ENCODE assay signal across 8 cellular contexts in the genomic region with DNA sequence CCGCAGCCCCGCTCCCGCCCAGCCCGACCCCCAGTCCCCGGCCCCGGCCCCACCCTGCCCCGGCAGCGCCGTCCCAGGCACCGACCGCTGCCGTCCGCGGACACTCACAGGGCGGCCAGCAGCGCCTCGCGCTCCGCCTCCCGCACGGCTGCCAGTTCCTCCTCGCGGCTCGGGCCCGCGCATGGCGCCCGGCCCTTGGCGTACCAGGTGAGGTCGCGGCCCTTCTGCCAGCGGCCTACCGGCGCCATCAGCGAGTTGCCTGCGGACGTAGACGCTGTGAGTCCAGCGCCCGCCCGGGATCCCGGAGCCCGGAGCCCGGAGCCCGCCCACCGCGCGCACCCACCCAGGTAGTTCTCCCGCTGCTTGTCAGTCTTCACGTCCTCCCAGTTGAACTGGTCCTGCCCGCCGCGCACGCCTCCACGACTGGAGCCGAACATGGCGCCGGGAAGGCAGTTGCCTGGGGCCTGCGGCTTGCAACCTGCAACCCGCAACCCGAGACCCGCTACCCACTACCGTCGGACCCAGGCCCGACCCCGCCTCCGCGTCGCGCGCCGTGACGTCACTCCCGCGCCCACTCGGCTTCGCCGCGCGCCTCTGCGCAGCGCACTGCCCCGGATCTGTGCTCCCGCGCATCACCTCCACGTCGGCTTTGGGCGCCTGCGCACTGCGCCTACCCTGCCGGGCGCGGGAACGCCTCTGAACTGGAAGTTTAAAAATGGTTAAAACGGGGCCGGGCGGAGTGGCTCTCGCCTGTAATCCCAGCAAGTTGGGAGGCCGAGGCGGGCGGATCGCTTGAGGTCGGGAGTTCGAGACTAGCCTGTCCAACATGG. TPM values are rescaled to one million over a fixed set of nuclear protein-coding genes. Genes with fewer than 3 reads are reported as not detected.
DNase-seq lines count a peak whose midpoint lies in the region; ATAC-seq and TF ChIP-seq lines count a peak whose summit lies in the region.

A gene (minus strand): TSS at position 535 of the 830 bp plus-strand sequence. CDS start 98 bp downstream, at position 437.

- H3K27ac Mint-ChIP-seq in brain: peak within 1 kb of the TSS; percentile 82 to 97 (median 93)

- H3K27me3 ChIP-seq in A673 (replicated peaks; ENCODE audit: insufficient read depth, low read depth, low read length, poor library complexity) (no peaks in the 10 kb centered on the region), iPS DF 6.9 (ENCODE audit: control insufficient read depth, insufficient read depth, low read length) (no peaks in the 10 kb centered on the region)

- intact Hi-C loops in A673 (cut with micrococcal nuclease; ENCODE audit: unreplicated experiment): no loop called here

- H3K9me3 Mint-ChIP-seq in brain: peaks cover 0 to 6% (median 0%) of the 10 kb centered on the region in 5 experiments

- POLR2A ChIA-PET in A673 (lab: Charles Lee; ENCODE audit: low non-redundant PET): no interaction called here

- TF ChIP-seq CTCF in A673 (conservative IDR thresholded peaks at IDR 0.05; ENCODE audit: low read depth, low read length): no peak
- no peak for TF ChIP-seq CTCF in brain (conservative IDR thresholded peaks at IDR 0.05)

- H3K4me3 Mint-ChIP-seq in brain: peak within 1 kb of the TSS; percentile 91 to 95 (median 93)

- DNase-seq in A673 (ENCODE audit: low spot score) (peak; percentile 98), NCI-H2171 (lab: John Stamatoyannopoulos, UW) (peak; percentile 93), UCSD-AML1 (lab: John Stamatoyannopoulos, UW; ENCODE audit: unreplicated experiment) (peak; percentile 95), iPS DF 6.9 (ENCODE audit: low read depth, low spot score) (peak; percentile 90), skeletal muscle cell (ENCODE audit: low read depth) (peak; percentile 56)

- H3K4me3 ChIP-seq in A673 (ENCODE audit: low read depth, low read length, poor library complexity, severe bottlenecking) (peak within 1 kb of the TSS; percentile 90), iPS DF 6.9 (ENCODE audit: low read length) (peak within 1 kb of the TSS; percentile 98), skeletal muscle cell (ENCODE audit: low read depth, low read length) (peak within 1 kb of the TSS; percentile 81)

- H3K36me3 Mint-ChIP-seq in brain: peaks cover 24% of the 10 kb centered on the region

- BruUV-seq in A673 (replicated peaks; lab: Mats Ljungman, UMichigan): TSS peak; percentile 32

- H3K4me1 Mint-ChIP-seq in brain: peaks cover 31% of the 10 kb centered on the region

- H3K9me3 ChIP-seq in A673 (ENCODE audit: low read depth, low read length, poor library complexity, severe bottlenecking) (no peaks in the 10 kb centered on the region), iPS DF 6.9 (ENCODE audit: control insufficient read depth, insufficient read depth, low read length) (no peaks in the 10 kb centered on the region)

- H3K36me3 ChIP-seq in A673 (ENCODE audit: insufficient read depth, low read length, poor library complexity, severe bottlenecking) (peaks cover 40% of the 10 kb centered on the region), iPS DF 6.9 (ENCODE audit: control insufficient read depth, insufficient read depth, low read length) (peaks cover 32% of the 10 kb centered on the region)

- H3K27ac ChIP-seq in A673 (ENCODE audit: low read depth, low read length, poor library complexity, severe bottlenecking): peak within 1 kb of the TSS; percentile 88
- H3K27ac ChIP-seq in iPS DF 6.9 (ENCODE audit: low read length): no peak within 1 kb of the TSS

- no CpG with 5 or more reads among the region's 104 CpGs for WGBS in iPS DF 6.9 (ENCODE audit: insufficient coverage, insufficient read length)

- peaks cover 6% of the 10 kb centered on the region for H3K4me1 ChIP-seq in A673 (ENCODE audit: insufficient read depth, low read length, poor library complexity, severe bottlenecking)
- H3K4me1 ChIP-seq in iPS DF 6.9 (ENCODE audit: control insufficient read depth, insufficient read depth, low read length): no peaks in the 10 kb centered on the region

- CTCF ChIA-PET in A673 (lab: Charles Lee): no interaction called here

- H3K27me3 Mint-ChIP-seq in brain: peaks cover 7% of the 10 kb centered on the region

- ATAC-seq in GM18868 (IDR thresholded peaks at IDR 0.05; ENCODE audit: unreplicated experiment) (peak; percentile 76), HG03103 (IDR thresholded peaks at IDR 0.05; ENCODE audit: low read depth, unreplicated experiment) (peak; percentile 63)

RNA-seq across cellular contexts. Expression of the gene that starts here (rescaled TPM):
- 27.5 and 27.6 TPM in 2 replicates for total RNA-seq in A673 (2021)
- 16.3 TPM for polyA plus RNA-seq in brain (ENCODE audit: insufficient read depth, low read depth, low replicate concordance)
